ENCODE assay signal across 8 cellular contexts in the genomic region with DNA sequence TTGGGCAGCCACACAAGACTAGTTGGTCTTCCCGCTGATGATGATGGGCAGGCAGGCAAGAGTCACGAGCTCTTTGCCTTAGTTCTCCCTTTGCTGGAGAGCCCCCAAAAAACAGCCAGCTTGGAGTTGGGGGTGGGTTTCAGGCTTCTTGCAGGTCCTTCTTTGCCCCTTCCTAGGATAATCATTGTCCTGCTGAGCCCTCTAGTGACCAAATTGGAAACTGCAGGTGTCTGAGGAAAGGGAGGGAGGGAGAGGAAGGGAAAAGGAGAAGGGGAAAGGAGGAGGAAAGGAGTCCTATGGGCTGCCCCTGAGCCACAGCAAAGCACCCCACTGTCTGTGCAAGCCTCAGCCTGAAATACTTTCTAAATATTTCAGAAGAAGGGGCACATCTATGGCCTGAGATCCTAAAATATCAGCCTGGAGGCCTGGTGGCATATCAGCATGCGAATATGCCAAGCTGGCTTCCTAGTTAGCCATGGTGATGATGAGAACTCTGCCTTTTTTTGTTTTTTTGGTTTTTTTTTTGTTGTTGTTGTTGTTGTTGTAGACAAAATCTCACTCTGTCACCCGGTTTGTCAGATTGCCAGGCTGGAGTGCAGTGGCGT.
DNase-seq lines count a peak whose midpoint lies in the region; ATAC-seq, FAIRE-seq and TF ChIP-seq lines count a peak whose summit lies in the region.

No MANE protein-coding gene starts in this region.

- peak; percentile 86 for FAIRE-seq in GM19239 (lab: Jason Lieb, UNC)

- H3K9me3 ChIP-seq in WERI-Rb-1 (ENCODE audit: severe bottlenecking) (no peaks in the 10 kb centered on the region), liver (ENCODE audit: control insufficient read depth in 4 of 4, low read length in 3 of 4) (no peaks in the 10 kb centered on the region)

- TF ChIP-seq CTCF in C4-2B (conservative IDR thresholded peaks at IDR 0.05): peak; percentile 96
- TF ChIP-seq CTCF in WERI-Rb-1 (IDR thresholded peaks at IDR 0.05; ENCODE audit: low read depth, low read length): peak; percentile 64
- TF ChIP-seq CTCF in liver (IDR thresholded peaks at IDR 0.05; ENCODE audit: low read depth, low read length, missing input control): peak; percentile 79

- DNase-seq in GM19239 (ENCODE audit: insufficient read length, low spot score) (peak; percentile 56), NCI-H1105 (lab: John Stamatoyannopoulos, UW) (peak; percentile 54), WERI-Rb-1 (peak; percentile 71), cerebellum (ENCODE audit: low spot score) (peak; percentile 45)
- DNase-seq in stimulated activated CD4-positive, alpha-beta T cell treated with anti-CD3 and anti-CD28 coated beads, TNF-alpha, amount 100 ng/mL, for 48 hours (ENCODE audit: low read depth in 3 of 3): peak; percentile 16 to 50 (median 31)

- 48% methylated on average over 5 of the region's 5 CpGs for WGBS in liver

- H3K36me3 ChIP-seq in WERI-Rb-1 (no peaks in the 10 kb centered on the region), liver (ENCODE audit: control insufficient read depth in 4 of 4, insufficient read depth in 3 of 4, low read depth in 1 of 4, low read length in 3 of 4) (no peaks in the 10 kb centered on the region)

- no peak overlapping the region for H3K9ac ChIP-seq in liver (ENCODE audit: low read depth in 1 of 2, low read length in 2 of 2)

- H3K4me3 ChIP-seq in WERI-Rb-1 (ENCODE audit: low read depth, low read length): no peak overlapping the region
- no peak overlapping the region for H3K4me3 ChIP-seq in liver (ENCODE audit: low read depth in 1 of 3, low read length in 3 of 3)

- no peak for ATAC-seq in GM19035 (IDR thresholded peaks at IDR 0.05; ENCODE audit: unreplicated experiment)

- H3K27ac ChIP-seq in C4-2B (no peak overlapping the region), WERI-Rb-1 (no peak overlapping the region), liver (ENCODE audit: low read depth in 1 of 2, low read length in 2 of 2) (no peak overlapping the region)

- H3K4me1 ChIP-seq in liver (ENCODE audit: control insufficient read depth in 4 of 4, insufficient read depth in 4 of 4, low read length in 3 of 4): peaks cover 0 to 8% (median 0%) of the 10 kb centered on the region in 4 donors

- TF ChIP-seq RAD21 in liver (IDR thresholded peaks at IDR 0.05): peak; percentile 74 to 85

- no peaks in the 10 kb centered on the region for H3K27me3 ChIP-seq in WERI-Rb-1 (ENCODE audit: insufficient read depth, low read depth, severe bottlenecking)
- H3K27me3 ChIP-seq in liver (ENCODE audit: control insufficient read depth in 4 of 4, insufficient read depth in 4 of 4, low read length in 3 of 4): peaks cover 0 to 12% (median 2%) of the 10 kb centered on the region in 4 donors

TF ChIP-seq in liver, 16 proteins besides CTCF, POLR2A, EP300 and RAD21:
- TF ChIP-seq RXRA (IDR thresholded peaks at IDR 0.05): no peak
- no peak for TF ChIP-seq FOXA2 (IDR thresholded peaks at IDR 0.05)
- TF ChIP-seq FOXA1 (IDR thresholded peaks at IDR 0.05): no peak
- no peak for TF ChIP-seq NR2F2 (IDR thresholded peaks at IDR 0.05)
- no peak for TF ChIP-seq MAX (IDR thresholded peaks at IDR 0.05)
- TF ChIP-seq ZBTB33 (IDR thresholded peaks at IDR 0.05): no peak
- no peak for TF ChIP-seq HNF4G (IDR thresholded peaks at IDR 0.05)
- TF ChIP-seq EGR1 (IDR thresholded peaks at IDR 0.05; ENCODE audit: low read depth in 2 of 2): no peak
- no peak for TF ChIP-seq JUND (IDR thresholded peaks at IDR 0.05)
- no peak for TF ChIP-seq SP1 (IDR thresholded peaks at IDR 0.05)
- TF ChIP-seq YY1 (IDR thresholded peaks at IDR 0.05): no peak
- no peak for TF ChIP-seq TAF1 (conservative IDR thresholded peaks at IDR 0.05)
- TF ChIP-seq, protein P1, sequence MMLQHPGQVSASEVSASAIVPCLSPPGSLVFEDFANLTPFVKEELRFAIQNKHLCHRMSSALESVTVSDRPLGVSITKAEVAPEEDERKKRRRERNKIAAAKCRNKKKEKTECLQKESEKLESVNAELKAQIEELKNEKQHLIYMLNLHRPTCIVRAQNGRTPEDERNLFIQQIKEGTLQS (IDR thresholded peaks at IDR 0.05): no peak
- no peak for TF ChIP-seq REST (IDR thresholded peaks at IDR 0.05)
- TF ChIP-seq HNF4A (conservative IDR thresholded peaks at IDR 0.05): no peak
- no peak for TF ChIP-seq GABPA (IDR thresholded peaks at IDR 0.05 in 1 of 2, conservative IDR thresholded peaks at IDR 0.05 in 1 of 2)
